Comparison of ENCODE assay signal across 1 cellular context in the genomic region with DNA sequence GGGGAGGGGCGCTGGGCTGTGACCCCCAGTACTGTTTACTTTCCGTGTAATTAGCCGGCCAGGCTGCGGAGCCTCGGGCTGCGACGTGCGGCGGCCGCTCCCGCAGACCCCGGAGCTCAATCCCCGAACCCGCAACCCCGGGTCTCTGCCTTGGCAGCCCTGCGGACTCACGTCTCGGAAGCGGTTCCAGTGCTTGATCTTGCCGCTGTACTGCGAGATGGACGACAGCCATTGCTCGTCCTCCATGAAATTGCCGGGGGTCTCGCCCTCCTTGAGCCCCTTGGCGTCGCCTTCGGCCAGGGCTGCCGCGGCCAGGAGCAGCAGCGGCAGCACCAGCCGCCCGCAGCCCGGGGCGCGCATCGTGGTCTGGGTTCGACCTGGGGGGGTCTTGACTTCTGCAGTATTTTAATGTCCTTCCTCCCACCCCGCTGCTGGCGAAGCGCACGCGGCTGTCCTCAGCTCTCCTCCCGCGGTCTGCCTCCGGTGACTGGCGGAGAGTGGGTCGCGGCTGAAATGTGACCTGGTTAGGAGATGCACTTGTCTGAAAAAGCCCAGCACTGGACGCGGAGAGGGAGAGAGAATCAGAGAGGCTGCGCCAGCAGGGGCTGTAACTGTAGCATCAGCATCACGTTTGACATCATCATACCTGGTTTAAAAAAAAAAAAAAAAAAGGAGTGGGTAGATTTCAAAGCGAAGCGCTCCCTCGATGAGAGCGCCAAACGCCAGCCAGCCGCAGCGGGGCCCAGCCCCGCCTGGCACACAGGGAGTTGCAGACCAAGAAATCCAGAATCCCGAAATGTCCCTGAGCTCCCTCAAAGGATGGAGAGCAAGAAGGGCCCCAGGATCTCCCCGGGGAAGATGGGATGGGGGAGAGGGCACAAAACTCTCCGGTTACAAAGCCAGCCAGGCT.
TF ChIP-seq lines count a peak whose summit lies in the region.

A gene with protein sequence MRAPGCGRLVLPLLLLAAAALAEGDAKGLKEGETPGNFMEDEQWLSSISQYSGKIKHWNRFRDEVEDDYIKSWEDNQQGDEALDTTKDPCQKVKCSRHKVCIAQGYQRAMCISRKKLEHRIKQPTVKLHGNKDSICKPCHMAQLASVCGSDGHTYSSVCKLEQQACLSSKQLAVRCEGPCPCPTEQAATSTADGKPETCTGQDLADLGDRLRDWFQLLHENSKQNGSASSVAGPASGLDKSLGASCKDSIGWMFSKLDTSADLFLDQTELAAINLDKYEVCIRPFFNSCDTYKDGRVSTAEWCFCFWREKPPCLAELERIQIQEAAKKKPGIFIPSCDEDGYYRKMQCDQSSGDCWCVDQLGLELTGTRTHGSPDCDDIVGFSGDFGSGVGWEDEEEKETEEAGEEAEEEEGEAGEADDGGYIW (minus strand): TSS at position 583 of the 910 bp plus-strand sequence. CDS start 223 bp downstream, at position 360.

TF ChIP-seq in HepG2, 621 proteins besides CTCF, POLR2A, EP300 and RAD21 (continued from another document and continues in another):
- TF ChIP-seq, protein P1, sequence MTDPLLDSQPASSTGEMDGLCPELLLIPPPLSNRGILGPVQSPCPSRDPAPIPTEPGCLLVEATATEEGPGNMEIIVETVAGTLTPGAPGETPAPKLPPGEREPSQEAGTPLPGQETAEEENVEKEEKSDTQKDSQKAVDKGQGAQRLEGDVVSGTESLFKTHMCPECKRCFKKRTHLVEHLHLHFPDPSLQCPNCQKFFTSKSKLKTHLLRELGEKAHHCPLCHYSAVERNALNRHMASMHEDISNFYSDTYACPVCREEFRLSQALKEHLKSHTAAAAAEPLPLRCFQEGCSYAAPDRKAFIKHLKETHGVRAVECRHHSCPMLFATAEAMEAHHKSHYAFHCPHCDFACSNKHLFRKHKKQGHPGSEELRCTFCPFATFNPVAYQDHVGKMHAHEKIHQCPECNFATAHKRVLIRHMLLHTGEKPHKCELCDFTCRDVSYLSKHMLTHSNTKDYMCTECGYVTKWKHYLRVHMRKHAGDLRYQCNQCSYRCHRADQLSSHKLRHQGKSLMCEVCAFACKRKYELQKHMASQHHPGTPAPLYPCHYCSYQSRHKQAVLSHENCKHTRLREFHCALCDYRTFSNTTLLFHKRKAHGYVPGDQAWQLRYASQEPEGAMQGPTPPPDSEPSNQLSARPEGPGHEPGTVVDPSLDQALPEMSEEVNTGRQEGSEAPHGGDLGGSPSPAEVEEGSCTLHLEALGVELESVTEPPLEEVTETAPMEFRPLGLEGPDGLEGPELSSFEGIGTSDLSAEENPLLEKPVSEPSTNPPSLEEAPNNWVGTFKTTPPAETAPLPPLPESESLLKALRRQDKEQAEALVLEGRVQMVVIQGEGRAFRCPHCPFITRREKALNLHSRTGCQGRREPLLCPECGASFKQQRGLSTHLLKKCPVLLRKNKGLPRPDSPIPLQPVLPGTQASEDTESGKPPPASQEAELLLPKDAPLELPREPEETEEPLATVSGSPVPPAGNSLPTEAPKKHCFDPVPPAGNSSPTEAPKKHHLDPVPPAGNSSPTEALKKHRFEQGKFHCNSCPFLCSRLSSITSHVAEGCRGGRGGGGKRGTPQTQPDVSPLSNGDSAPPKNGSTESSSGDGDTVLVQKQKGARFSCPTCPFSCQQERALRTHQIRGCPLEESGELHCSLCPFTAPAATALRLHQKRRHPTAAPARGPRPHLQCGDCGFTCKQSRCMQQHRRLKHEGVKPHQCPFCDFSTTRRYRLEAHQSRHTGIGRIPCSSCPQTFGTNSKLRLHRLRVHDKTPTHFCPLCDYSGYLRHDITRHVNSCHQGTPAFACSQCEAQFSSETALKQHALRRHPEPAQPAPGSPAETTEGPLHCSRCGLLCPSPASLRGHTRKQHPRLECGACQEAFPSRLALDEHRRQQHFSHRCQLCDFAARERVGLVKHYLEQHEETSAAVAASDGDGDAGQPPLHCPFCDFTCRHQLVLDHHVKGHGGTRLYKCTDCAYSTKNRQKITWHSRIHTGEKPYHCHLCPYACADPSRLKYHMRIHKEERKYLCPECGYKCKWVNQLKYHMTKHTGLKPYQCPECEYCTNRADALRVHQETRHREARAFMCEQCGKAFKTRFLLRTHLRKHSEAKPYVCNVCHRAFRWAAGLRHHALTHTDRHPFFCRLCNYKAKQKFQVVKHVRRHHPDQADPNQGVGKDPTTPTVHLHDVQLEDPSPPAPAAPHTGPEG (CRISPR knock-in tag; IDR thresholded peaks at IDR 0.05), result 0 out of 2 replicates have a peak, but pooled peaks have one; percentile 41
- TF ChIP-seq, protein P2, sequence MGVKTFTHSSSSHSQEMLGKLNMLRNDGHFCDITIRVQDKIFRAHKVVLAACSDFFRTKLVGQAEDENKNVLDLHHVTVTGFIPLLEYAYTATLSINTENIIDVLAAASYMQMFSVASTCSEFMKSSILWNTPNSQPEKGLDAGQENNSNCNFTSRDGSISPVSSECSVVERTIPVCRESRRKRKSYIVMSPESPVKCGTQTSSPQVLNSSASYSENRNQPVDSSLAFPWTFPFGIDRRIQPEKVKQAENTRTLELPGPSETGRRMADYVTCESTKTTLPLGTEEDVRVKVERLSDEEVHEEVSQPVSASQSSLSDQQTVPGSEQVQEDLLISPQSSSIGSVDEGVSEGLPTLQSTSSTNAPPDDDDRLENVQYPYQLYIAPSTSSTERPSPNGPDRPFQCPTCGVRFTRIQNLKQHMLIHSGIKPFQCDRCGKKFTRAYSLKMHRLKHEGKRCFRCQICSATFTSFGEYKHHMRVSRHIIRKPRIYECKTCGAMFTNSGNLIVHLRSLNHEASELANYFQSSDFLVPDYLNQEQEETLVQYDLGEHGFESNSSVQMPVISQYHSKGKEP (CRISPR knock-in tag; IDR thresholded peaks at IDR 0.05), result no peak
- TF ChIP-seq ZNF564 (CRISPR knock-in tag; IDR thresholded peaks at IDR 0.05) (no peak), U2AF1 (optimal IDR thresholded peaks at IDR 0.05; ENCODE audit: low read depth, low read length) (no peak), NFRKB (IDR thresholded peaks at IDR 0.05) (no peak), HOXA5 (CRISPR knock-in tag; IDR thresholded peaks at IDR 0.05) (no peak), MYC (CRISPR knock-in tag; IDR thresholded peaks at IDR 0.05; ENCODE audit: borderline replicate concordance) (peak; percentile 41; the same call in 1 of the 2 replicates), CBX2 (IDR thresholded peaks at IDR 0.05; ENCODE audit: low read depth, low read length) (no peak), CBX2 (CRISPR knock-in tag; IDR thresholded peaks at IDR 0.05; ENCODE audit: low read depth) (no peak), SALL2 (CRISPR knock-in tag; IDR thresholded peaks at IDR 0.05) (0 out of 2 replicates have a peak, but pooled peaks have one; percentile 46), SNAI1 (CRISPR knock-in tag; IDR thresholded peaks at IDR 0.05; ENCODE audit: borderline replicate concordance) (no peak), ZNF337 (CRISPR knock-in tag; IDR thresholded peaks at IDR 0.05; ENCODE audit: borderline replicate concordance, low read depth) (no peak), ZNF274 (CRISPR knock-in tag; IDR thresholded peaks at IDR 0.05) (0 out of 2 replicates have a peak, but pooled peaks have one; percentile 38), POLR2AphosphoS2 (IDR thresholded peaks at IDR 0.05; ENCODE audit: low read depth, low read length) (no peak), ZFY (CRISPR knock-in tag; IDR thresholded peaks at IDR 0.05) (0 out of 2 replicates have a peak, but pooled peaks have one; percentile 4), TCF12 (IDR thresholded peaks at IDR 0.05) (no peak), TCF12 (CRISPR knock-in tag; IDR thresholded peaks at IDR 0.05) (no peak), XRCC5 (optimal IDR thresholded peaks at IDR 0.05; ENCODE audit: low read length) (no peak), ZNF850 (CRISPR knock-in tag; conservative IDR thresholded peaks at IDR 0.05) (no peak), ZFP90 (CRISPR knock-in tag; IDR thresholded peaks at IDR 0.05; ENCODE audit: borderline replicate concordance) (0 out of 2 replicates have a peak, but pooled peaks have one; percentile 74), HDAC2 (CRISPR knock-in tag; IDR thresholded peaks at IDR 0.05) (no peak), TCF7L2 (IDR thresholded peaks at IDR 0.05; ENCODE audit: low read depth, low read length) (no peak), ZC3H4 (CRISPR knock-in tag; IDR thresholded peaks at IDR 0.05; ENCODE audit: borderline replicate concordance) (no peak), ASH2L (IDR thresholded peaks at IDR 0.05; ENCODE audit: insufficient read length, low read depth, low read length) (peak; percentile 41), TBX3 (IDR thresholded peaks at IDR 0.05; ENCODE audit: borderline replicate concordance) (no peak), HCFC1 (IDR thresholded peaks at IDR 0.05; ENCODE audit: low read depth, low read length) (no peak)
- TF ChIP-seq, protein P3, sequence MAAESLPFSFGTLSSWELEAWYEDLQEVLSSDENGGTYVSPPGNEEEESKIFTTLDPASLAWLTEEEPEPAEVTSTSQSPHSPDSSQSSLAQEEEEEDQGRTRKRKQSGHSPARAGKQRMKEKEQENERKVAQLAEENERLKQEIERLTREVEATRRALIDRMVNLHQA (CRISPR knock-in tag; IDR thresholded peaks at IDR 0.05), result no peak
- TF ChIP-seq, protein P4, sequence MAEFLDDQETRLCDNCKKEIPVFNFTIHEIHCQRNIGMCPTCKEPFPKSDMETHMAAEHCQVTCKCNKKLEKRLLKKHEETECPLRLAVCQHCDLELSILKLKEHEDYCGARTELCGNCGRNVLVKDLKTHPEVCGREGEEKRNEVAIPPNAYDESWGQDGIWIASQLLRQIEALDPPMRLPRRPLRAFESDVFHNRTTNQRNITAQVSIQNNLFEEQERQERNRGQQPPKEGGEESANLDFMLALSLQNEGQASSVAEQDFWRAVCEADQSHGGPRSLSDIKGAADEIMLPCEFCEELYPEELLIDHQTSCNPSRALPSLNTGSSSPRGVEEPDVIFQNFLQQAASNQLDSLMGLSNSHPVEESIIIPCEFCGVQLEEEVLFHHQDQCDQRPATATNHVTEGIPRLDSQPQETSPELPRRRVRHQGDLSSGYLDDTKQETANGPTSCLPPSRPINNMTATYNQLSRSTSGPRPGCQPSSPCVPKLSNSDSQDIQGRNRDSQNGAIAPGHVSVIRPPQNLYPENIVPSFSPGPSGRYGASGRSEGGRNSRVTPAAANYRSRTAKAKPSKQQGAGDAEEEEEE (CRISPR knock-in tag; IDR thresholded peaks at IDR 0.05; ENCODE audit: borderline replicate concordance), result no peak
- TF ChIP-seq, protein P5, sequence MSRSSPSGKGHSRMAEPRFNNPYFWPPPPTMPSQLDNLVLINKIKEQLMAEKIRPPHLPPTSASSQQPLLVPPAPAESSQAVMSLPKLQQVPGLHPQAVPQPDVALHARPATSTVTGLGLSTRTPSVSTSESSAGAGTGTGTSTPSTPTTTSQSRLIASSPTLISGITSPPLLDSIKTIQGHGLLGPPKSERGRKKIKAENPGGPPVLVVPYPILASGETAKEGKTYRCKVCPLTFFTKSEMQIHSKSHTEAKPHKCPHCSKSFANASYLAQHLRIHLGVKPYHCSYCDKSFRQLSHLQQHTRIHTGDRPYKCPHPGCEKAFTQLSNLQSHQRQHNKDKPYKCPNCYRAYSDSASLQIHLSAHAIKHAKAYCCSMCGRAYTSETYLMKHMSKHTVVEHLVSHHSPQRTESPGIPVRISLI (CRISPR knock-in tag; IDR thresholded peaks at IDR 0.05; ENCODE audit: borderline replicate concordance), result peak; percentile 19; the same call in 1 of the 2 replicates
- TF ChIP-seq, protein P6, sequence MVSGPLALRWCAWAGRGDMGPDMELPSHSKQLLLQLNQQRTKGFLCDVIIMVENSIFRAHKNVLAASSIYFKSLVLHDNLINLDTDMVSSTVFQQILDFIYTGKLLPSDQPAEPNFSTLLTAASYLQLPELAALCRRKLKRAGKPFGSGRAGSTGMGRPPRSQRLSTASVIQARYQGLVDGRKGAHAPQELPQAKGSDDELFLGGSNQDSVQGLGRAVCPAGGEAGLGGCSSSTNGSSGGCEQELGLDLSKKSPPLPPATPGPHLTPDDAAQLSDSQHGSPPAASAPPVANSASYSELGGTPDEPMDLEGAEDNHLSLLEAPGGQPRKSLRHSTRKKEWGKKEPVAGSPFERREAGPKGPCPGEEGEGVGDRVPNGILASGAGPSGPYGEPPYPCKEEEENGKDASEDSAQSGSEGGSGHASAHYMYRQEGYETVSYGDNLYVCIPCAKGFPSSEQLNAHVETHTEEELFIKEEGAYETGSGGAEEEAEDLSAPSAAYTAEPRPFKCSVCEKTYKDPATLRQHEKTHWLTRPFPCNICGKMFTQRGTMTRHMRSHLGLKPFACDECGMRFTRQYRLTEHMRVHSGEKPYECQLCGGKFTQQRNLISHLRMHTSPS (CRISPR knock-in tag; IDR thresholded peaks at IDR 0.05; ENCODE audit: low read depth), result 0 out of 2 replicates have a peak, but pooled peaks have one; percentile 15
- TF ChIP-seq, protein P7, sequence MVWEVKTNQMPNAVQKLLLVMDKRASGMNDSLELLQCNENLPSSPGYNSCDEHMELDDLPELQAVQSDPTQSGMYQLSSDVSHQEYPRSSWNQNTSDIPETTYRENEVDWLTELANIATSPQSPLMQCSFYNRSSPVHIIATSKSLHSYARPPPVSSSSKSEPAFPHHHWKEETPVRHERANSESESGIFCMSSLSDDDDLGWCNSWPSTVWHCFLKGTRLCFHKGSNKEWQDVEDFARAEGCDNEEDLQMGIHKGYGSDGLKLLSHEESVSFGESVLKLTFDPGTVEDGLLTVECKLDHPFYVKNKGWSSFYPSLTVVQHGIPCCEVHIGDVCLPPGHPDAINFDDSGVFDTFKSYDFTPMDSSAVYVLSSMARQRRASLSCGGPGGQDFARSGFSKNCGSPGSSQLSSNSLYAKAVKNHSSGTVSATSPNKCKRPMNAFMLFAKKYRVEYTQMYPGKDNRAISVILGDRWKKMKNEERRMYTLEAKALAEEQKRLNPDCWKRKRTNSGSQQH (CRISPR knock-in tag; IDR thresholded peaks at IDR 0.05; ENCODE audit: low read depth), result no peak
- TF ChIP-seq, protein P8, sequence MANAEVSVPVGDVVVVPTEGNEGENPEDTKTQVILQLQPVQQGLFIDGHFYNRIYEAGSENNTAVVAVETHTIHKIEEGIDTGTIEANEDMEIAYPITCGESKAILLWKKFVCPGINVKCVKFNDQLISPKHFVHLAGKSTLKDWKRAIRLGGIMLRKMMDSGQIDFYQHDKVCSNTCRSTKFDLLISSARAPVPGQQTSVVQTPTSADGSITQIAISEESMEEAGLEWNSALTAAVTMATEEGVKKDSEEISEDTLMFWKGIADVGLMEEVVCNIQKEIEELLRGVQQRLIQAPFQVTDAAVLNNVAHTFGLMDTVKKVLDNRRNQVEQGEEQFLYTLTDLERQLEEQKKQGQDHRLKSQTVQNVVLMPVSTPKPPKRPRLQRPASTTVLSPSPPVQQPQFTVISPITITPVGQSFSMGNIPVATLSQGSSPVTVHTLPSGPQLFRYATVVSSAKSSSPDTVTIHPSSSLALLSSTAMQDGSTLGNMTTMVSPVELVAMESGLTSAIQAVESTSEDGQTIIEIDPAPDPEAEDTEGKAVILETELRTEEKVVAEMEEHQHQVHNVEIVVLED (CRISPR knock-in tag; IDR thresholded peaks at IDR 0.05; ENCODE audit: borderline replicate concordance), result no peak
- TF ChIP-seq, protein P9, sequence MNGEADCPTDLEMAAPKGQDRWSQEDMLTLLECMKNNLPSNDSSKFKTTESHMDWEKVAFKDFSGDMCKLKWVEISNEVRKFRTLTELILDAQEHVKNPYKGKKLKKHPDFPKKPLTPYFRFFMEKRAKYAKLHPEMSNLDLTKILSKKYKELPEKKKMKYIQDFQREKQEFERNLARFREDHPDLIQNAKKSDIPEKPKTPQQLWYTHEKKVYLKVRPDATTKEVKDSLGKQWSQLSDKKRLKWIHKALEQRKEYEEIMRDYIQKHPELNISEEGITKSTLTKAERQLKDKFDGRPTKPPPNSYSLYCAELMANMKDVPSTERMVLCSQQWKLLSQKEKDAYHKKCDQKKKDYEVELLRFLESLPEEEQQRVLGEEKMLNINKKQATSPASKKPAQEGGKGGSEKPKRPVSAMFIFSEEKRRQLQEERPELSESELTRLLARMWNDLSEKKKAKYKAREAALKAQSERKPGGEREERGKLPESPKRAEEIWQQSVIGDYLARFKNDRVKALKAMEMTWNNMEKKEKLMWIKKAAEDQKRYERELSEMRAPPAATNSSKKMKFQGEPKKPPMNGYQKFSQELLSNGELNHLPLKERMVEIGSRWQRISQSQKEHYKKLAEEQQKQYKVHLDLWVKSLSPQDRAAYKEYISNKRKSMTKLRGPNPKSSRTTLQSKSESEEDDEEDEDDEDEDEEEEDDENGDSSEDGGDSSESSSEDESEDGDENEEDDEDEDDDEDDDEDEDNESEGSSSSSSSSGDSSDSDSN (CRISPR knock-in tag; IDR thresholded peaks at IDR 0.05), result peak; percentile 44
